ENCODE assay signal across 1 cellular context in the genomic region with DNA sequence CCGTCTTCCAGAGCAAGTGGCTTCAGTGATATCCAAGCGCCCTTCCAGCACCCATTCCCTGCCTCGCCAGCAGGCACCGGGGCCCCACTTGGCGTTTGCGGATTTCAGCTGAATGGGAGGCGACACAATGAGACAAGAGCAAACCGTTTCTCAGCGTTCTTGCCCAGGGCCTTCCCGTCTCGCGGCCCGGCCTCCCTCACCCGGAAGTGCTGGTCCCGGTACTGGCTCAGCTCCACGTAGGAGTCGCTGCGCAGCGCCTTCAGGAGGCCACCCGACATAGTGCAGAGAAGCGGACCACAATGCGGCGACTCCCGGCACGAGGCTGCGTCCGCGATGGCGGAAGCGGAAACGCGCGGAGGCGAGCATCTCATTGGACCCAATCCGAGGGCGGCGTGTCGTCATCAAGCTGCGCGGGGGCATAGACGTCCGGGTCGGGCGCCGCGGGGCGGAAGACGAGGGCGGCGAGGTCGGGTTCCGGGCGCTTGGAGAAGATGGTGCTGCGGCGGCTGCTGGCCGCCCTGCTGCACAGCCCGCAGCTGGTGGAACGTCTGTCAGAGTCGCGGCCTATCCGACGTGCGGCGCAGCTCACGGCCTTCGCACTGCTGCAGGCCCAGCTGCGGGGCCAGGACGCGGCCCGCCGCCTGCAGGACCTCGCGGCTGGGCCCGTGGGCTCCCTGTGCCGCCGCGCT.
TF ChIP-seq lines count a peak whose summit lies in the region.

A gene (minus strand): TSS at position 303 of the 689 bp plus-strand sequence. CDS start 25 bp downstream, at position 278.

TF ChIP-seq in K562, 482 proteins besides CTCF, POLR2A, EP300 and RAD21 (continued from another document and continues in another):
- TF ChIP-seq, protein P1, sequence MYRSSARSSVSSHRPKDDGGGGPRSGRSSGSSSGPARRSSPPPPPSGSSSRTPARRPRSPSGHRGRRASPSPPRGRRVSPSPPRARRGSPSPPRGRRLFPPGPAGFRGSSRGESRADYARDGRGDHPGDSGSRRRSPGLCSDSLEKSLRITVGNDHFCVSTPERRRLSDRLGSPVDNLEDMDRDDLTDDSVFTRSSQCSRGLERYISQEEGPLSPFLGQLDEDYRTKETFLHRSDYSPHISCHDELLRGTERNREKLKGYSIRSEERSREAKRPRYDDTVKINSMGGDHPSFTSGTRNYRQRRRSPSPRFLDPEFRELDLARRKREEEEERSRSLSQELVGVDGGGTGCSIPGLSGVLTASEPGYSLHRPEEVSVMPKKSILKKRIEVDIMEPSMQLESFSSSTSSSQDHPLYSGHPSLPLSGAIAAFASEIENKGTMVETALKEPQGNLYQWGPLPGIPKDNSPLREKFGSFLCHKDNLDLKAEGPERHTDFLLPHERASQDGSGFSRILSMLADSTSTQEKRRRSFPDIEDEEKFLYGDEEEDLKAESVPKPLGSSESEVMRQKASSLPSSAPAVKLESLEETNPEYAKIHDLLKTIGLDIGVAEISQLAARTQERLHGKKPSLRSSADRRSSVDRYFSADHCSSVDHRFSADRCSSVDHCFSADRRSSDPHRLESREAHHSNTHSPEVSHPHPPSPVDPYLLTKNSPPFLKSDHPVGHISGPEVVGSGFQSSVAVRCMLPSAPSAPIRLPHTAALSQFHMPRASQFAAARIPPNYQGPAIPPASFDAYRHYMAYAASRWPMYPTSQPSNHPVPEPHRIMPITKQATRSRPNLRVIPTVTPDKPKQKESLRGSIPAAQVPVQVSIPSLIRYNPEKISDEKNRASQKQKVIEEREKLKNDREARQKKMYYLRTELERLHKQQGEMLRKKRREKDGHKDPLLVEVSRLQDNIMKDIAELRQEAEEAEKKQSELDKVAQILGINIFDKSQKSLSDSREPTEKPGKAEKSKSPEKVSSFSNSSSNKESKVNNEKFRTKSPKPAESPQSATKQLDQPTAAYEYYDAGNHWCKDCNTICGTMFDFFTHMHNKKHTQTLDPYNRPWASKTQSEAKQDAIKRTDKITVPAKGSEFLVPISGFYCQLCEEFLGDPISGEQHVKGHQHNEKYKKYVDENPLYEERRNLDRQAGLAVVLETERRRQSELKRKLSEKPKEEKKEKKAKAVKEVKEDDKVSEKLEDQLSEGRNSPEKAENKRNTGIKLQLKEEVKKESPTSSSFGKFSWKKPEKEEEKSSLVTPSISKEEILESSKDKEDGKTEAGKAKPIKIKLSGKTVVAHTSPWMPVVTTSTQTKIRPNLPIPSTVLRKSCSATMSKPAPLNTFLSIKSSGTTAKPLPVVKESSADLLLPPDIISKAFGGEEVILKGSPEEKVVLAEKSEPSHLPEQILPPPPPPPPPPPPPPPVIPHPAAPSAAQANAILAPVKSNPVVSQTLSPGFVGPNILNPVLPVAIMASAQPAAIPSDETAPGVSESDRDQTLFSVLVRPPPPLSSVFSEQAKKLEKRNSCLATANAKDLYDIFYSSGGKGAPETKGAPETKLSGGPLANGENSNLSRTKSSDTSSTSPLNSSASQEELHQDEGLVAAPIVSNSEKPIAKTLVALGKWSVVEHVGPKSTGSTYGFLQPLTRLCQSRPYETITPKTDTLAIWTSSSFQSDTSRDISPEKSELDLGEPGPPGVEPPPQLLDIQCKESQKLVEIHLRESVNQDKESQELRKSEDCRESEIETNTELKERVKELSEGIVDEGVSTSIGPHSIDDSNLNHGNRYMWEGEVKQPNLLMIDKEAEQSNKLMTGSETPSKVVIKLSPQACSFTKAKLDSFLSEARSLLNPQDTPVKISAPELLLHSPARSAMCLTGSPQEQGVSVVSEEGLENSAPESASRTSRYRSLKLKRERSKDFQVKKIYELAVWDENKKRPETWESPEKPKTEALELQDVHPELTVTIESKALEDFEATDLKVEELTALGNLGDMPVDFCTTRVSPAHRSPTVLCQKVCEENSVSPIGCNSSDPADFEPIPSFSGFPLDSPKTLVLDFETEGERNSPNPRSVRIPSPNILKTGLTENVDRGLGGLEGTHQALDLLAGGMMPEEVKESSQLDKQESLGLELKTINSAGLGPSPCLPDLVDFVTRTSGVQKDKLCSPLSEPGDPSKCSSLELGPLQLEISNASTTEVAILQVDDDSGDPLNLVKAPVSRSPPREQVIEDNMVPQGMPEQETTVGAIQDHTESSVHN (IDR thresholded peaks at IDR 0.05; ENCODE audit: borderline replicate concordance in 1 of 2, low read depth in 1 of 2): no peak
- no peak for TF ChIP-seq ZNF77 (CRISPR knock-in tag; IDR thresholded peaks at IDR 0.05)
- TF ChIP-seq ZNF134 (CRISPR knock-in tag; conservative IDR thresholded peaks at IDR 0.05): no peak
- TF ChIP-seq SETDB1 (IDR thresholded peaks at IDR 0.05; ENCODE audit: low read length): peak; percentile 44
- 0 out of 2 replicates have a peak, but pooled peaks have one; percentile 10 for TF ChIP-seq ZNF232 (CRISPR knock-in tag; IDR thresholded peaks at IDR 0.05)
- no peak for TF ChIP-seq RHOXF2B (CRISPR knock-in tag; conservative IDR thresholded peaks at IDR 0.05)
- peak; percentile 98 for TF ChIP-seq POLR2G (IDR thresholded peaks at IDR 0.05; ENCODE audit: low read depth, low read length)
- TF ChIP-seq DMBX1 (CRISPR knock-in tag; IDR thresholded peaks at IDR 0.05; ENCODE audit: borderline replicate concordance): no peak
- TF ChIP-seq POLR3A (IDR thresholded peaks at IDR 0.05; ENCODE audit: borderline replicate concordance, extremely low read depth, insufficient read depth, insufficient read length): no peak
- TF ChIP-seq BRD4 (IDR thresholded peaks at IDR 0.05): no peak; the same call in none of the 2 replicates
- no peak; the same call in none of the 2 replicates for TF ChIP-seq PML (IDR thresholded peaks at IDR 0.05; ENCODE audit: low read length)
- no peak for TF ChIP-seq ARID2 (IDR thresholded peaks at IDR 0.05)
- TF ChIP-seq PPARD (CRISPR knock-in tag; IDR thresholded peaks at IDR 0.05): no peak
- no peak for TF ChIP-seq ZNF274 (IDR thresholded peaks at IDR 0.05; ENCODE audit: borderline replicate concordance, low read depth, low read length)
- TF ChIP-seq, protein P2, sequence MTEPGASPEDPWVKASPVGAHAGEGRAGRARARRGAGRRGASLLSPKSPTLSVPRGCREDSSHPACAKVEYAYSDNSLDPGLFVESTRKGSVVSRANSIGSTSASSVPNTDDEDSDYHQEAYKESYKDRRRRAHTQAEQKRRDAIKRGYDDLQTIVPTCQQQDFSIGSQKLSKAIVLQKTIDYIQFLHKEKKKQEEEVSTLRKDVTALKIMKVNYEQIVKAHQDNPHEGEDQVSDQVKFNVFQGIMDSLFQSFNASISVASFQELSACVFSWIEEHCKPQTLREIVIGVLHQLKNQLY (CRISPR knock-in tag; conservative IDR thresholded peaks at IDR 0.05): no peak
- TF ChIP-seq RNF2 (IDR thresholded peaks at IDR 0.05): peak; percentile 85
- TF ChIP-seq CBX8 (IDR thresholded peaks at IDR 0.05; ENCODE audit: borderline replicate concordance, extremely low read depth, low read depth, low read length, poor library complexity, severe bottlenecking): no peak
- TF ChIP-seq, protein P3, sequence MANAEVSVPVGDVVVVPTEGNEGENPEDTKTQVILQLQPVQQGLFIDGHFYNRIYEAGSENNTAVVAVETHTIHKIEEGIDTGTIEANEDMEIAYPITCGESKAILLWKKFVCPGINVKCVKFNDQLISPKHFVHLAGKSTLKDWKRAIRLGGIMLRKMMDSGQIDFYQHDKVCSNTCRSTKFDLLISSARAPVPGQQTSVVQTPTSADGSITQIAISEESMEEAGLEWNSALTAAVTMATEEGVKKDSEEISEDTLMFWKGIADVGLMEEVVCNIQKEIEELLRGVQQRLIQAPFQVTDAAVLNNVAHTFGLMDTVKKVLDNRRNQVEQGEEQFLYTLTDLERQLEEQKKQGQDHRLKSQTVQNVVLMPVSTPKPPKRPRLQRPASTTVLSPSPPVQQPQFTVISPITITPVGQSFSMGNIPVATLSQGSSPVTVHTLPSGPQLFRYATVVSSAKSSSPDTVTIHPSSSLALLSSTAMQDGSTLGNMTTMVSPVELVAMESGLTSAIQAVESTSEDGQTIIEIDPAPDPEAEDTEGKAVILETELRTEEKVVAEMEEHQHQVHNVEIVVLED (CRISPR knock-in tag; IDR thresholded peaks at IDR 0.05): peak; percentile 84
- TF ChIP-seq ZFX (CRISPR knock-in tag; IDR thresholded peaks at IDR 0.05): peak; percentile 96
- TF ChIP-seq LARP7 (IDR thresholded peaks at IDR 0.05): no peak
- TF ChIP-seq, protein P4, sequence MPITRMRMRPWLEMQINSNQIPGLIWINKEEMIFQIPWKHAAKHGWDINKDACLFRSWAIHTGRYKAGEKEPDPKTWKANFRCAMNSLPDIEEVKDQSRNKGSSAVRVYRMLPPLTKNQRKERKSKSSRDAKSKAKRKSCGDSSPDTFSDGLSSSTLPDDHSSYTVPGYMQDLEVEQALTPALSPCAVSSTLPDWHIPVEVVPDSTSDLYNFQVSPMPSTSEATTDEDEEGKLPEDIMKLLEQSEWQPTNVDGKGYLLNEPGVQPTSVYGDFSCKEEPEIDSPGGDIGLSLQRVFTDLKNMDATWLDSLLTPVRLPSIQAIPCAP (CRISPR knock-in tag; IDR thresholded peaks at IDR 0.05; ENCODE audit: borderline replicate concordance): no peak
- no peak for TF ChIP-seq ZNF324 (CRISPR knock-in tag; IDR thresholded peaks at IDR 0.05)
- no peak for TF ChIP-seq TFAM (CRISPR knock-in tag; conservative IDR thresholded peaks at IDR 0.05)
- TF ChIP-seq, protein P5, sequence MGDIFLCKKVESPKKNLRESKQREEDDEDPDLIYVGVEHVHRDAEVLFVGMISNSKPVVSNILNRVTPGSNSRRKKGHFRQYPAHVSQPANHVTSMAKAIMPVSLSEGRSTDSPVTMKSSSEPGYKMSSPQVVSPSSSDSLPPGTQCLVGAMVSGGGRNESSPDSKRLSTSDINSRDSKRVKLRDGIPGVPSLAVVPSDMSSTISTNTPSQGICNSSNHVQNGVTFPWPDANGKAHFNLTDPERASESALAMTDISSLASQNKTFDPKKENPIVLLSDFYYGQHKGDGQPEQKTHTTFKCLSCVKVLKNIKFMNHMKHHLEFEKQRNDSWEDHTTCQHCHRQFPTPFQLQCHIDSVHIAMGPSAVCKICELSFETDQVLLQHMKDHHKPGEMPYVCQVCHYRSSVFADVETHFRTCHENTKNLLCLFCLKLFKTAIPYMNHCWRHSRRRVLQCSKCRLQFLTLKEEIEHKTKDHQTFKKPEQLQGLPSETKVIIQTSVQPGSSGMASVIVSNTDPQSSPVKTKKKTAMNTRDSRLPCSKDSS (IDR thresholded peaks at IDR 0.05; ENCODE audit: low read depth, partially characterized antibody): no peak
- TF ChIP-seq ZNF184 (CRISPR knock-in tag; IDR thresholded peaks at IDR 0.05): no peak
- TF ChIP-seq POU5F1 (IDR thresholded peaks at IDR 0.05; ENCODE audit: borderline replicate concordance, low read depth, low read length, partially characterized antibody): peak; percentile 55
- TF ChIP-seq KHSRP (IDR thresholded peaks at IDR 0.05): peak; percentile 87
- 0 out of 2 replicates have a peak, but pooled peaks have one; percentile 6 for TF ChIP-seq RBM14 (IDR thresholded peaks at IDR 0.05; ENCODE audit: borderline replicate concordance, insufficient read depth, low read depth, low read length)
- no peak for TF ChIP-seq NCOA6 (IDR thresholded peaks at IDR 0.05)
- TF ChIP-seq RAD51 (IDR thresholded peaks at IDR 0.05; ENCODE audit: borderline replicate concordance, low read depth): no peak
- TF ChIP-seq NRF1 (conservative IDR thresholded peaks at IDR 0.05 in 1 of 2, IDR thresholded peaks at IDR 0.05 in 1 of 2): peak; percentile 88 to 91
- TF ChIP-seq SREBF1 (IDR thresholded peaks at IDR 0.05; ENCODE audit: borderline replicate concordance, low read depth, low read length): no peak; the same call in 1 of the 2 replicates
- no peak for TF ChIP-seq BRCA1 (IDR thresholded peaks at IDR 0.05)
- no peak for TF ChIP-seq BRCA1 (CRISPR knock-in tag; IDR thresholded peaks at IDR 0.05)
- TF ChIP-seq JUN (IDR thresholded peaks at IDR 0.05; ENCODE audit: borderline replicate concordance, low read depth, low read length): peak; percentile 89; the same call in 1 of the 2 replicates
- peak; percentile 85; the same call in 1 of the 2 replicates for TF ChIP-seq JUN (CRISPR knock-in tag; IDR thresholded peaks at IDR 0.05; ENCODE audit: borderline replicate concordance)
- TF ChIP-seq SREBF2 (CRISPR knock-in tag; IDR thresholded peaks at IDR 0.05): no peak; the same call in 1 of the 2 replicates
- TF ChIP-seq HNRNPLL (IDR thresholded peaks at IDR 0.05; ENCODE audit: low read depth, low read length, poor library complexity, severe bottlenecking): peak; percentile 77
- no peak for TF ChIP-seq RFX1 (IDR thresholded peaks at IDR 0.05)
- TF ChIP-seq, protein P6, sequence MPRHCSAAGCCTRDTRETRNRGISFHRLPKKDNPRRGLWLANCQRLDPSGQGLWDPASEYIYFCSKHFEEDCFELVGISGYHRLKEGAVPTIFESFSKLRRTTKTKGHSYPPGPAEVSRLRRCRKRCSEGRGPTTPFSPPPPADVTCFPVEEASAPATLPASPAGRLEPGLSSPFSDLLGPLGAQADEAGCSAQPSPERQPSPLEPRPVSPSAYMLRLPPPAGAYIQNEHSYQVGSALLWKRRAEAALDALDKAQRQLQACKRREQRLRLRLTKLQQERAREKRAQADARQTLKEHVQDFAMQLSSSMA (CRISPR knock-in tag; IDR thresholded peaks at IDR 0.05): peak; percentile 59
- TF ChIP-seq, protein P7, sequence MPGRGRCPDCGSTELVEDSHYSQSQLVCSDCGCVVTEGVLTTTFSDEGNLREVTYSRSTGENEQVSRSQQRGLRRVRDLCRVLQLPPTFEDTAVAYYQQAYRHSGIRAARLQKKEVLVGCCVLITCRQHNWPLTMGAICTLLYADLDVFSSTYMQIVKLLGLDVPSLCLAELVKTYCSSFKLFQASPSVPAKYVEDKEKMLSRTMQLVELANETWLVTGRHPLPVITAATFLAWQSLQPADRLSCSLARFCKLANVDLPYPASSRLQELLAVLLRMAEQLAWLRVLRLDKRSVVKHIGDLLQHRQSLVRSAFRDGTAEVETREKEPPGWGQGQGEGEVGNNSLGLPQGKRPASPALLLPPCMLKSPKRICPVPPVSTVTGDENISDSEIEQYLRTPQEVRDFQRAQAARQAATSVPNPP (IDR thresholded peaks at IDR 0.05; ENCODE audit: borderline replicate concordance, insufficient read depth, insufficient read length): no peak
- TF ChIP-seq EGR1 (conservative IDR thresholded peaks at IDR 0.05): peak; percentile 65
- TF ChIP-seq NONO (IDR thresholded peaks at IDR 0.05; ENCODE audit: low read depth in 2 of 2, low read length in 1 of 2): peak in 1 of 2 experiments; percentile 72; a peak in 2 of 4 replicates
- peak; percentile 88 for TF ChIP-seq NEUROD1 (IDR thresholded peaks at IDR 0.05; ENCODE audit: borderline replicate concordance, low read depth, low read length, partially characterized antibody)
- no peak; the same call in 1 of the 2 replicates for TF ChIP-seq PHB (CRISPR knock-in tag; IDR thresholded peaks at IDR 0.05)
- TF ChIP-seq NFXL1 (CRISPR knock-in tag; IDR thresholded peaks at IDR 0.05): no peak
- no peak for TF ChIP-seq BDP1 (IDR thresholded peaks at IDR 0.05; ENCODE audit: insufficient read depth, insufficient read length)
